ENCODE assay signal across 12 cellular contexts in the genomic region with DNA sequence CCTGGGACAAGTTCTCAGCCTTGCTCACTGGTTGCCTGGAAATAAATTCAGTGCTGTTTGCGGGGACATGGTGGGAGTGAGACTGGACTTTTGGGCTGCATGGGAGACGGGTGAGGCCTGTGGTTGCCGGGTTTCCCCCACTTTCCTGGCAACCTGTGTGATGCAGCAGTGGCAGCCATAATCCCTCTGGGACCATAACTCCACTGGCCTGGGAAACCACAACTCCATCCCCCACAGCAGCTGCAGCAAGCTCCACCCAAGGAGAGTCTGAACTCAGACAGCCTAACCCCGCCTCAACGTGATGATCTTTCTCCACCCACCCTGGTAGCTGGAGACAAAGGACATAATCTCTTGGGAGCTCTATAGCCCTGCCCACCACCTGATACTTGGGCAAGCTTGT.
A peak's percentile ranks its signal among the peaks of the same experiment; 100 is the strongest.
DNase-seq lines count a peak whose midpoint lies in the region; ATAC-seq and TF ChIP-seq lines count a peak whose summit lies in the region.
"Had no signal": no experiment of that assay in that cellular context is flagged by ENCODE, and none has a peak within 500 bp of the region (broad histone marks: within the 10 kb centered on the region; RNA-seq: fewer than 3 reads in every experiment).

No MANE protein-coding gene starts in this region.

- H3K4me1 Mint-ChIP-seq in activated B cell treated with CpG ODN at 0.5 μM for 24 hours (peaks cover 22% of the 10 kb centered on the region), immature natural killer cell (no peaks in the 10 kb centered on the region)
- no peaks in the 10 kb centered on the region for H3K4me1 Mint-ChIP-seq in natural killer cell treated with Interleukin-12 subunit alpha and Interleukin-12 subunit beta and Interleukin-15 and Interleukin-18, amount 100 ng/mL, for 72 hours (ENCODE audit: low read depth in 2 of 2)

- ATAC-seq in GM18505 (IDR thresholded peaks at IDR 0.05; ENCODE audit: unreplicated experiment): peak; percentile 81
- peak; percentile 72 for ATAC-seq in GM21786 (IDR thresholded peaks at IDR 0.05; ENCODE audit: unreplicated experiment)
- peak; percentile 85 for ATAC-seq in HG03457 (IDR thresholded peaks at IDR 0.05; ENCODE audit: unreplicated experiment)
- ATAC-seq in activated B cell treated with CpG ODN at 0.5 μM for 24 hours (ENCODE audit: low read depth): peak; percentile 98
- no peak for ATAC-seq in natural killer cell treated with Interleukin-12 subunit alpha and Interleukin-12 subunit beta and Interleukin-15 and Interleukin-18, amount 100 ng/mL, for 72 hours
- ATAC-seq in right cardiac atrium: no peak
- ATAC-seq: HCT116 had no signal

- H3K36me3 Mint-ChIP-seq in activated B cell treated with CpG ODN at 0.5 μM for 24 hours (ENCODE audit: low read depth) (no peaks in the 10 kb centered on the region), immature natural killer cell (peaks cover 0 to 2% (median 0%) of the 10 kb centered on the region in 3 donors)
- peaks cover 15% of the 10 kb centered on the region for H3K36me3 Mint-ChIP-seq in natural killer cell treated with Interleukin-12 subunit alpha and Interleukin-12 subunit beta and Interleukin-15 and Interleukin-18, amount 100 ng/mL, for 72 hours

- peaks cover 3% of the 10 kb centered on the region for H3K9me3 Mint-ChIP-seq in activated B cell treated with CpG ODN at 0.5 μM for 24 hours
- H3K9me3 Mint-ChIP-seq in natural killer cell treated with Interleukin-12 subunit alpha and Interleukin-12 subunit beta and Interleukin-15 and Interleukin-18, amount 100 ng/mL, for 72 hours: peaks cover 5% of the 10 kb centered on the region
- peaks cover 0 to 15% (median 7%) of the 10 kb centered on the region in 6 donors for H3K9me3 Mint-ChIP-seq in immature natural killer cell

- CTCF ChIA-PET in activated B cell treated with CpG ODN at 0.5 μM for 24 hours (lab: Charles Lee): interaction anchor here (1.3 kb wide), 1 partner anchor 279 kb away, joined by 3 read pairs; no protein-coding TSS in a partner anchor

- H3K27ac ChIP-seq in right cardiac atrium (ENCODE audit: low read length): no peak overlapping the region
- H3K27ac ChIP-seq: vagina had no signal

- TF ChIP-seq POLR2A in GM18505 (IDR thresholded peaks at IDR 0.05; ENCODE audit: borderline replicate concordance, extremely low read depth, insufficient read depth, insufficient read length): no peak

- H3K4me3 Mint-ChIP-seq in activated B cell treated with CpG ODN at 0.5 μM for 24 hours: peak overlapping the region; percentile 45
- H3K4me3 Mint-ChIP-seq in natural killer cell treated with Interleukin-12 subunit alpha and Interleukin-12 subunit beta and Interleukin-15 and Interleukin-18, amount 100 ng/mL, for 72 hours: no peak overlapping the region
- H3K4me3 Mint-ChIP-seq in immature natural killer cell: no peak overlapping the region
- H3K4me3 Mint-ChIP-seq: activated CD4-positive, alpha-beta memory T cell treated with anti-CD3 and anti-CD28 coated beads for 36 hours had no signal

- intact Hi-C loops in activated B cell treated with CpG ODN at 0.5 μM for 24 hours (cut with micrococcal nuclease): loop anchor here (1.0 to 5.0 kb wide), 4 partner anchors 77 to 277 kb away; no protein-coding TSS in a partner anchor
- intact Hi-C loops in right cardiac atrium (cut with DNase I): no loop called here

- peaks cover 2% of the 10 kb centered on the region for H3K4me1 ChIP-seq in right cardiac atrium (ENCODE audit: control insufficient read depth, insufficient read depth, low read length)
- H3K4me1 ChIP-seq: vagina had no signal

- WGBS in right cardiac atrium: 91% methylated on average over 5 of the region's 5 CpGs

- TF ChIP-seq CTCF in activated B cell treated with CpG ODN at 0.5 μM for 24 hours (IDR thresholded peaks at IDR 0.05): no peak

- H3K27me3 ChIP-seq in right cardiac atrium (ENCODE audit: control insufficient read depth, insufficient read depth): no peaks in the 10 kb centered on the region
- H3K27me3 ChIP-seq: MG63, vagina had no signal

- H3K27me3 Mint-ChIP-seq in activated B cell treated with CpG ODN at 0.5 μM for 24 hours (no peaks in the 10 kb centered on the region), immature natural killer cell (ENCODE audit: low read depth in 3 of 3) (peaks cover 0 to 7% (median 3%) of the 10 kb centered on the region in 3 donors)
- peaks cover 12 to 19% of the 10 kb centered on the region in 2 donors for H3K27me3 Mint-ChIP-seq in natural killer cell treated with Interleukin-12 subunit alpha and Interleukin-12 subunit beta and Interleukin-15 and Interleukin-18, amount 100 ng/mL, for 72 hours

- no peaks in the 10 kb centered on the region for H3K9me3 ChIP-seq in right cardiac atrium (ENCODE audit: control insufficient read depth, low read length)
- H3K9me3 ChIP-seq: vagina had no signal

- H3K27ac Mint-ChIP-seq in activated B cell treated with CpG ODN at 0.5 μM for 24 hours (peak overlapping the region; percentile 71), immature natural killer cell (no peak overlapping the region)
- H3K27ac Mint-ChIP-seq in natural killer cell treated with Interleukin-12 subunit alpha and Interleukin-12 subunit beta and Interleukin-15 and Interleukin-18, amount 100 ng/mL, for 72 hours: no peak overlapping the region
- H3K27ac Mint-ChIP-seq: activated CD4-positive, alpha-beta memory T cell treated with anti-CD3 and anti-CD28 coated beads for 36 hours had no signal

- POLR2A ChIA-PET in activated B cell treated with CpG ODN at 0.5 μM for 24 hours (lab: Charles Lee): no interaction called here

- DNase-seq in activated B cell treated with CpG ODN at 0.5 μM for 24 hours (peak; percentile 51), DMS 273 treated with DMSO at 0.1 percent for 48 hours (lab: John Stamatoyannopoulos, UW) (no peak), immature natural killer cell (no peak), right cardiac atrium (no peak)
- DNase-seq in natural killer cell treated with Interleukin-12 subunit alpha and Interleukin-12 subunit beta and Interleukin-15 and Interleukin-18, amount 100 ng/mL, for 72 hours (ENCODE audit: low spot score): no peak
- DNase-seq: activated CD4-positive, alpha-beta memory T cell treated with anti-CD3 and anti-CD28 coated beads for 36 hours; MG63 had no signal

- H3K4me3 ChIP-seq in right cardiac atrium (ENCODE audit: low read length): no peak overlapping the region
- H3K4me3 ChIP-seq: MG63, vagina had no signal

Comparison
In these comparisons a context has a peak if more than half of its experiments do, and no peak if none do; other contexts are left out.
1. ATAC-seq: peak in GM18505 (single experiment), GM21786 (single experiment), HG03457 (single experiment) and activated B cell treated with CpG ODN at 0.5 μM for 24 hours (single experiment); none in natural killer cell treated with Interleukin-12 subunit alpha and Interleukin-12 subunit beta and Interleukin-15 and Interleukin-18, amount 100 ng/mL, for 72 hours (0 of 2) and right cardiac atrium (0 of 2).